Comparison of ENCODE assay signal across 25 cellular contexts in the genomic region with DNA sequence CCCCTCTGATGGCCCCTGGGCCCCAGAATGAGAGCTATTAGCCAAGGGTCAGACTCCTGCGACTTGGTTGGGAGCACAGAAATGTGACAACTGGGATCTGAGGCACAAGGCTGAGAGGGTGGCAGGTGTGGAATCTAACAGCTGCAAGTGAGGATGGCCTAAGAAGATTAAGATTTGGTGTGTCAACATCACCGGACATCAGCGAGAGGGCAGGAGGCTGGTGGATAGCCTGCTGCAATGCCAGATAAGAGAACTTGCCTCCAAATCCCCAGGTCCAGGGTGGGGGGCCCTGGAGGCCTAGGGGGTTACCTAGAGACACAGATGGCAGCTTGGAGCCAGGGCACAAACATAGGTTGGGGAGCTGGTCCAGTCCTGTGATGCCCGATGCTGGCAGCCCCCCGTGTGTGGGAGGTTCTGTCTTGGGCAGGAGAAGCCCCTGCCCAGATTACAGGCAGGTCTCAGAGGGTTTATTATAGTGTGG.
DNase-seq lines count a peak whose midpoint lies in the region; ATAC-seq lines count a peak whose summit lies in the region.
"Had no signal": no experiment of that assay in that cellular context is flagged by ENCODE, and none has a peak within 500 bp of the region (broad histone marks: within the 10 kb centered on the region; RNA-seq: fewer than 3 reads in every experiment).

No MANE protein-coding gene starts in this region.

- intact Hi-C loops in cardiac septum (cut with DNase I): no loop called here
- intact Hi-C loops in left ventricle myocardium superior (cut with micrococcal nuclease): no loop called here
- intact Hi-C loops in sciatic nerve (cut with DNase I): no loop called here

- DNase-seq in cardiac septum (ENCODE audit: low spot score) (peak; percentile 50), left ventricle myocardium superior (no peak), islet precursor cell (peak; percentile 25), sciatic nerve (ENCODE audit: low spot score) (peak; percentile 36), iPS-NIHi11 (ENCODE audit: low spot score) (no peak), foreskin melanocyte (no peak)
- DNase-seq: activated CD8-positive, alpha-beta T cell treated with anti-CD3 and anti-CD28 coated beads, Interleukin-2, amount 10 ng/mL, durations not matched to agents 7 days and 5 days; amygdala; CD4-positive, CD25-positive, alpha-beta regulatory T cell; DND-41; effector CD8-positive, alpha-beta T cell; GF-D8; GM23248; hippocampal formation; immature natural killer cell; NCI-H1092; NCI-H1930; NCI-H2171 treated with DMSO at 0.1 percent for 48 hours; PC-9; stimulated activated CD4-positive, alpha-beta T cell treated with anti-CD3 and anti-CD28 coated beads, Interleukin-4, amount 100 ng/mL, for 1 hour had no signal

- ATAC-seq in left ventricle myocardium superior: no peak
- no peak for ATAC-seq in sciatic nerve
- ATAC-seq in GM19455 (IDR thresholded peaks at IDR 0.05; ENCODE audit: unreplicated experiment): no peak
- no peak for ATAC-seq in GM19467 (IDR thresholded peaks at IDR 0.05; ENCODE audit: unreplicated experiment)
- ATAC-seq: activated CD8-positive, alpha-beta T cell treated with anti-CD3 and anti-CD28 coated beads, Interleukin-2, amount 10 ng/mL, durations not matched to agents 7 days and 5 days; activated naive CD4-positive, alpha-beta T cell treated with anti-CD3 and anti-CD28 coated beads, Interleukin-2, amount 50 U/mL, for 72 hours; activated T-helper 17 cell treated with anti-CD3 and anti-CD28 coated beads, Interleukin-2, amount 50 U/mL, for 72 hours; right lobe of liver had no signal

Comparison
In these comparisons a context has a peak if more than half of its experiments do, and no peak if none do; other contexts are left out.
1. DNase-seq: peak in cardiac septum (single experiment), islet precursor cell (single experiment) and sciatic nerve (single experiment); none in left ventricle myocardium superior (single experiment), iPS-NIHi11 (single experiment) and foreskin melanocyte (single experiment).